Comparison of ENCODE assay signal across 16 cellular contexts in genomic region chr16:24999088-24999670, GRCh38. TPM values are rescaled to one million over a fixed set of nuclear protein-coding genes. Genes with fewer than 3 reads are reported as not detected.
DNase-seq lines count a peak whose midpoint lies in the region; ATAC-seq and TF ChIP-seq lines count a peak whose summit lies in the region.
"Had no signal": no experiment of that assay in that cellular context is flagged by ENCODE, and none has a peak within 500 bp of the region (broad histone marks: within the 10 kb centered on the region; RNA-seq: fewer than 3 reads in every experiment).

No MANE protein-coding gene starts in this region.

- TF ChIP-seq CTCF in chondrocyte (IDR thresholded peaks at IDR 0.05) (no peak), type B pancreatic cell (conservative IDR thresholded peaks at IDR 0.05) (no peak)

- DNase-seq in activated CD8-positive, alpha-beta memory T cell treated with anti-CD3 and anti-CD28 coated beads for 24 hours, result peak; percentile 17
- no peak for DNase-seq in activated CD8-positive, alpha-beta memory T cell treated with anti-CD3 and anti-CD28 coated beads, Interleukin-2, amount 50 U/mL, for 4 hours
- DNase-seq in chondrocyte (ENCODE audit: low spot score) (no peak), myocyte (ENCODE audit: low read depth) (peak; percentile 48), type B pancreatic cell (ENCODE audit: extremely low spot score, unreplicated experiment) (no peak)
- DNase-seq: Caco-2; colonic mucosa; hypothalamus; left lung; naive thymus-derived CD8-positive, alpha-beta T cell; NCI-H1417 treated with DMSO at 0.1 percent for 48 hours; T-helper 1 cell had no signal

- H3K9me3 Mint-ChIP-seq in chondrocyte (ENCODE audit: low read depth) (no peaks in the 10 kb centered on the region), type B pancreatic cell (no peaks in the 10 kb centered on the region)
- H3K9me3 Mint-ChIP-seq: GM23338; naive thymus-derived CD8-positive, alpha-beta T cell had no signal

- no peak overlapping the region for H3K4me3 Mint-ChIP-seq in chondrocyte (ENCODE audit: unreplicated experiment)
- peak overlapping the region; percentile 5 for H3K4me3 Mint-ChIP-seq in type B pancreatic cell
- H3K4me3 Mint-ChIP-seq: GM23338; naive thymus-derived CD8-positive, alpha-beta T cell had no signal

- H3K27me3 Mint-ChIP-seq in chondrocyte (ENCODE audit: low read depth), result no peaks in the 10 kb centered on the region
- H3K27me3 Mint-ChIP-seq in type B pancreatic cell, result no peaks in the 10 kb centered on the region
- H3K27me3 Mint-ChIP-seq: naive thymus-derived CD8-positive, alpha-beta T cell had no signal

- ATAC-seq in HG02623 (IDR thresholded peaks at IDR 0.05; ENCODE audit: unreplicated experiment) (no peak), HG03571 (IDR thresholded peaks at IDR 0.05; ENCODE audit: unreplicated experiment) (no peak), GM21737 (IDR thresholded peaks at IDR 0.05; ENCODE audit: unreplicated experiment) (no peak)
- ATAC-seq: left lung; naive thymus-derived CD8-positive, alpha-beta T cell had no signal

- peaks cover 63% of the 10 kb centered on the region for H3K4me1 Mint-ChIP-seq in chondrocyte (ENCODE audit: low read depth)
- peaks cover 29% of the 10 kb centered on the region for H3K4me1 Mint-ChIP-seq in type B pancreatic cell (ENCODE audit: unreplicated experiment)

- H3K27ac Mint-ChIP-seq in chondrocyte (ENCODE audit: unreplicated experiment) (peak overlapping the region; percentile 87), type B pancreatic cell (peak overlapping the region; percentile 70)

- H3K36me3 Mint-ChIP-seq in chondrocyte (ENCODE audit: low read depth), result no peaks in the 10 kb centered on the region
- H3K36me3 Mint-ChIP-seq in type B pancreatic cell, result peaks cover 4% of the 10 kb centered on the region

RNA-seq across cellular contexts. Expression of gene ARHGAP17, which starts 16.0 kb away (rescaled TPM):
- 74.7 to 85.4 TPM (median 75.2 TPM) in 3 replicates for total RNA-seq in chondrocyte
- 19.2 and 23.7 TPM in 2 replicates for total RNA-seq in myocyte
- polyA plus RNA-seq in myocyte (2012), result 42.8 TPM
- 72.6 and 88.0 TPM in 2 replicates for total RNA-seq in type B pancreatic cell (ENCODE audit: low replicate concordance)

Comparison
In these comparisons a context has a peak if more than half of its experiments do, and no peak if none do; other contexts are left out.
1. DNase-seq: peak in activated CD8-positive, alpha-beta memory T cell treated with anti-CD3 and anti-CD28 coated beads for 24 hours (single experiment) and myocyte (single experiment); none in activated CD8-positive, alpha-beta memory T cell treated with anti-CD3 and anti-CD28 coated beads, Interleukin-2, amount 50 U/mL, for 4 hours (single experiment), chondrocyte (single experiment) and type B pancreatic cell (single experiment).